1 cellular context compared by ENCODE assay signal in genomic region chr1:174989540-174990181, GRCh38.
TF ChIP-seq lines count a peak whose summit lies in the region.

No MANE protein-coding gene starts in this region.

TF ChIP-seq in endothelial cell of umbilical vein, 7 proteins besides CTCF, POLR2A, EP300 and RAD21 (continued from another document):
- no peak for TF ChIP-seq EZH2 (IDR thresholded peaks at IDR 0.05; ENCODE audit: borderline replicate concordance, low read depth, low read length, severe bottlenecking)
- TF ChIP-seq MYC (IDR thresholded peaks at IDR 0.05; ENCODE audit: low read depth, low read length) = no peak
- TF ChIP-seq POLR2AphosphoS5 (IDR thresholded peaks at IDR 0.05; ENCODE audit: insufficient read depth, low read depth, low read length) = no peak
- TF ChIP-seq FOS (IDR thresholded peaks at IDR 0.05; ENCODE audit: borderline replicate concordance, insufficient read depth, low read length) = no peak
